In the genomic region with DNA sequence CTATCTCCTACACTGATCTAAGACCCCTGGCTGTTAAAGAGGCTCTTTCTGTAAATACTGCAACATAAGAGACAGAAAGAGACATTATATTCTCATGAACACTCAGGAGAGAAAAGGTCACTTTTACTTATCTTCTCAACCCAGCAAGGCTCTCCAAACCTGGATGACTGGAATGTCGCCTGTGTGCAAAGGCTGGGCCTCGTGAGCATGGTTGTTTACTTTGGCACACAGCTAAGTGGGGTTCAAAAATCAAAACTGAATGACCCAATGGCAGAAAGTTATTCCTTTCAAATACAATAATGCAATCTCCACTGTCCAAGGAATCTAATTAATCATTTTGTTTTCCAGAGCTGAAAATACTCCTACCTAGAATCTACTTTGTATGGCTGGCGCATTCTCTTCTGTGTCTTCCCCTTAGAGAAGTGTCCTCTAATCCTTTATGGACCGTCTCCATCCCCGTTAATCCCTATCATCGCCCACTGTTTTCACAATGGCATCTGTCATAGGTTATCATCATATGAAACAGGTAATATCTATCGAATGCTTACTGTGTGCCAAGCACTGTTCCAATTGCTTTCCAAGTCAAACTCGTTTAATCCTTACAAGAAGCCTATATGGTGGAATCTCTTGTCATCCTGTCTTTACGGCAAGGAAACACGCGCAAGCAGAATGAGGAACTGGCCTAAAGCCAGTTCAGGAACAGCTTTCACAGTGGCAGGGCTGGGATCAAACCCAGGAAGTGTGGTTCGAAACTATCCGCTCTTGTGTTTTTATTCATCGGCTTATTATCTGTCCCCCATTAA, we compare ENCODE assay signal across 8 cellular contexts. TPM values are rescaled to one million over a fixed set of nuclear protein-coding genes. Genes with fewer than 3 reads are reported as not detected.
DNase-seq lines count a peak whose midpoint lies in the region; TF ChIP-seq lines count a peak whose summit lies in the region.

No MANE protein-coding gene starts in this region.

- H3K4me2 ChIP-seq in mesendoderm (ENCODE audit: low read length), result no peak overlapping the region

- H3K23ac ChIP-seq in mesendoderm (ENCODE audit: low read length), result no peak overlapping the region

- POLR2A ChIA-PET in AG04449 (lab: Yijun Ruan, JAX), result no interaction called here

- no peak overlapping the region for H4K8ac ChIP-seq in mesendoderm (ENCODE audit: low read depth, low read length)

- H3K18ac ChIP-seq in mesendoderm (ENCODE audit: low read length), result no peak overlapping the region

- H2BK15ac ChIP-seq in mesendoderm (replicated peaks; ENCODE audit: low read depth), result no peak overlapping the region

- no peak overlapping the region for H2AK5ac ChIP-seq in mesendoderm (ENCODE audit: low read length)

- WGBS in mesendoderm (ENCODE audit: extremely low coverage, insufficient coverage, low lambda C conversion rate), result no CpG with 5 or more reads among the region's 14 CpGs

- peaks cover 11% of the 10 kb centered on the region for H3K4me1 ChIP-seq in HUES48 (ENCODE audit: control insufficient read depth, insufficient read depth, low read length)
- peaks cover 17% of the 10 kb centered on the region for H3K4me1 ChIP-seq in adipocyte (ENCODE audit: control insufficient read depth, insufficient read depth, low read length)
- no peaks in the 10 kb centered on the region for H3K4me1 ChIP-seq in mesendoderm (ENCODE audit: control insufficient read depth, low read depth, low read length)

- DNase-seq in AG04449 (ENCODE audit: low read depth, low spot score), result no peak
- no peak for DNase-seq in adipocyte (ENCODE audit: low read depth)
- no peak for DNase-seq in mesendoderm
- no peak for DNase-seq in erythroblast (lab: John Stamatoyannopoulos, UW)
- DNase-seq in SK-N-DZ (ENCODE audit: low spot score), result no peak
- no peak for DNase-seq in COLO668 (lab: John Stamatoyannopoulos, UW; ENCODE audit: unreplicated experiment)
- no peak for DNase-seq in DMS53 treated with DMSO at 0.1 percent for 48 hours (lab: John Stamatoyannopoulos, UW; ENCODE audit: unreplicated experiment)

- no peak for TF ChIP-seq POLR2A in erythroblast (IDR thresholded peaks at IDR 0.05; ENCODE audit: low read length)

- H3K4ac ChIP-seq in mesendoderm (ENCODE audit: low read depth, low read length), result no peak overlapping the region

- peak overlapping the region; percentile 69 for H3K27ac ChIP-seq in HUES48 (ENCODE audit: low read depth, low read length)
- H3K27ac ChIP-seq in mesendoderm (ENCODE audit: low read depth, low read length), result no peak overlapping the region

- H2BK5ac ChIP-seq in mesendoderm (ENCODE audit: low read length), result no peak overlapping the region

- H2BK120ac ChIP-seq in mesendoderm (ENCODE audit: low read depth, low read length), result no peak overlapping the region

- H3K27me3 ChIP-seq in HUES48 (ENCODE audit: control insufficient read depth, insufficient read depth, low read length), result no peaks in the 10 kb centered on the region
- no peaks in the 10 kb centered on the region for H3K27me3 ChIP-seq in adipocyte (replicated peaks; ENCODE audit: control insufficient read depth, insufficient read depth, low read length)
- H3K27me3 ChIP-seq in mesendoderm (ENCODE audit: insufficient read depth, low read length, poor library complexity), result no peaks in the 10 kb centered on the region

- H3K79me1 ChIP-seq in mesendoderm (ENCODE audit: low read length), result peaks cover 6% of the 10 kb centered on the region

- no peak overlapping the region for H3K9ac ChIP-seq in HUES48 (ENCODE audit: low read depth, low read length)
- H3K9ac ChIP-seq in adipocyte (ENCODE audit: low read length), result peak overlapping the region; percentile 97
- peak overlapping the region; percentile 92 for H3K9ac ChIP-seq in mesendoderm (ENCODE audit: low read length)

- H3K36me3 ChIP-seq in HUES48 (ENCODE audit: control insufficient read depth, insufficient read depth, low read length), result peaks cover 6% of the 10 kb centered on the region; the same call in 1 of the 2 replicates
- peaks cover 6% of the 10 kb centered on the region for H3K36me3 ChIP-seq in adipocyte (ENCODE audit: control insufficient read depth, insufficient read depth, low read length, severe bottlenecking)
- no peaks in the 10 kb centered on the region for H3K36me3 ChIP-seq in mesendoderm (ENCODE audit: control insufficient read depth, insufficient read depth, low read length)

- H4K5ac ChIP-seq in mesendoderm (ENCODE audit: low read length), result no peak overlapping the region

- H3K4me3 ChIP-seq in AG04449 (ENCODE audit: low read depth, low read length), result peak overlapping the region; percentile 88
- peak overlapping the region; percentile 95 for H3K4me3 ChIP-seq in HUES48 (ENCODE audit: low read depth, low read length)
- H3K4me3 ChIP-seq in adipocyte (ENCODE audit: low read length), result peak overlapping the region; percentile 100
- no peak overlapping the region for H3K4me3 ChIP-seq in mesendoderm (ENCODE audit: low read length)

- peaks cover 21% of the 10 kb centered on the region for H3K79me2 ChIP-seq in mesendoderm (ENCODE audit: control insufficient read depth, insufficient read depth, low read length)

- H3K9me3 ChIP-seq in HUES48 (ENCODE audit: control insufficient read depth, insufficient read depth, low read length), result no peaks in the 10 kb centered on the region
- no peaks in the 10 kb centered on the region for H3K9me3 ChIP-seq in adipocyte (ENCODE audit: control insufficient read depth, low read length)

- peak overlapping the region; percentile 25 for H3K56ac ChIP-seq in mesendoderm (ENCODE audit: low read length)

- CTCF ChIA-PET in AG04449 (lab: Yijun Ruan, JAX), result no interaction called here

- TF ChIP-seq CTCF in AG04449 (IDR thresholded peaks at IDR 0.05; ENCODE audit: insufficient read depth, low read length, missing control alignments), result no peak

RNA-seq across cellular contexts. Expression of a gene that starts 1.3 kb away (rescaled TPM):
- polyA plus RNA-seq in mesendoderm (2013, experiment 1 of 2), result 4.6 TPM
- 4.7 TPM for polyA plus RNA-seq in mesendoderm (2013, experiment 2 of 2)
- 4.0 and 4.2 TPM in 2 replicates for polyA plus RNA-seq in SK-N-DZ (2014; cell fraction: cytosol; rRNA removed)
- 9.0 and 13.8 TPM in 2 replicates for polyA plus RNA-seq in SK-N-DZ (2014; cell fraction: nucleus; rRNA removed)

RNA-seq across cellular contexts. Expression of a gene that starts 32.9 kb away (rescaled TPM):
- polyA plus RNA-seq in mesendoderm (2013, experiment 1 of 2), result 0.25 TPM
- 0.20 TPM for polyA plus RNA-seq in mesendoderm (2013, experiment 2 of 2)
- polyA plus RNA-seq in SK-N-DZ (2014; cell fraction: cytosol; rRNA removed), result not detected in 2 replicates
- 0.65 TPM in 1 of 2 replicates, not detected in the other for polyA plus RNA-seq in SK-N-DZ (2014; cell fraction: nucleus; rRNA removed)

RNA-seq across cellular contexts. Expression of a gene that starts 44.4 kb away (rescaled TPM):
- polyA plus RNA-seq in mesendoderm (2013, experiment 1 of 2), result 3.8 TPM
- polyA plus RNA-seq in mesendoderm (2013, experiment 2 of 2), result 3.6 TPM
- polyA plus RNA-seq in SK-N-DZ (2014; cell fraction: cytosol; rRNA removed), result 18.7 and 22.3 TPM in 2 replicates
- polyA plus RNA-seq in SK-N-DZ (2014; cell fraction: nucleus; rRNA removed), result 16.6 and 27.5 TPM in 2 replicates
